9 cellular contexts compared by ENCODE assay signal in the genomic region with DNA sequence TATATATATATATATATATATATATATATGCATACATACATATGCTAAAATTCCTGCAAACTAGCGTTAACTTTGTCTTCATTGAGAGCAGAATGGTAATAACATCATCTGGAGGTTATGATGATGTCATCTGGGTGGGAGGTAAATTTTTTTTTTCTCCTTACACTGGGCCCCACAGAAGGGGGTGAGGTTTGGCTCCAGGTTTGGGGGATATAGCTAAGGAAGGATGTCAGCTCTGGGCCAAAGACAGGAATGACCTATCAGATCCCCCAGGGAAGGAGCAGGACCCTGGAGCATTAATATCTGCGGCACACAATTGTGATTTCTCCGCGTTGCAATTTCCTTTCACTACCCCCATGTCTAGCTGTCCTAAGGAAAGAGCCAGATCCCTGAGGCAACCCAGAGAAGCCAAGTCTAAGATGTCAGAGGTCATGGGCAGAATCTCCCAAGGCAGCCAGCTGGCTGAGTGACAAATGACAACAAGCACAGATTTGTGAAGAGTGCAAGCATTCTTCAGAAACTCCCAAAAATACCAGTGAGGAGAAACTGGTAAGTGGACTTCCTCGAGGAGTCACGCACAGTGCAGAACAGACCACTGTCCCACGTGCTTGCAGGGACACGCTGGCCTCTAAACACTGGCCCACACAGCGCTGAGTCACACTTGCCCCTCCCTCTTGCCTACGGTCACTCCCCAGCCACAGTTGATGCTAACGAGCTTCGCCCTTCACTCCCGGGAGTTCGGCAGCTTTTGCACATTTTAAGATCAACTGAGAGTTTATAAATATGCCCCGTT.
DNase-seq lines count a peak whose midpoint lies in the region; ATAC-seq and TF ChIP-seq lines count a peak whose summit lies in the region.
"Had no signal": no experiment of that assay in that cellular context is flagged by ENCODE, and none has a peak within 500 bp of the region (broad histone marks: within the 10 kb centered on the region; RNA-seq: fewer than 3 reads in every experiment).

No MANE protein-coding gene starts in this region.

- DNase-seq in HCEC 1CT (peak; percentile 92), SW 1271 (lab: John Stamatoyannopoulos, UW) (peak; percentile 17 to 74), fibroblast of mammary gland (ENCODE audit: low read depth) (peak; percentile 95), nephron progenitor cell (peak; percentile 31), DMS79 treated with DMSO at 0.1 percent for 48 hours (lab: John Stamatoyannopoulos, UW) (no peak), NCI-H1092 (lab: John Stamatoyannopoulos, UW) (no peak)

- peaks cover 23% of the 10 kb centered on the region for H3K4me1 Mint-ChIP-seq in nephron progenitor cell

- no peaks in the 10 kb centered on the region for H3K9me3 Mint-ChIP-seq in nephron progenitor cell

- no peak for ATAC-seq in activated CD4-positive, CD25-positive, alpha-beta regulatory T cell treated with anti-CD3 and anti-CD28 coated beads, Interleukin-2, amount 50 U/mL, for 24 hours
- no peak for ATAC-seq in HG03565 (IDR thresholded peaks at IDR 0.05; ENCODE audit: unreplicated experiment)

- H3K27ac Mint-ChIP-seq in nephron progenitor cell: no peak overlapping the region

- peaks cover 4% of the 10 kb centered on the region for H3K27me3 Mint-ChIP-seq in nephron progenitor cell (ENCODE audit: low read depth, poor library complexity)

- H3K36me3 Mint-ChIP-seq in nephron progenitor cell (ENCODE audit: low read depth): no peaks in the 10 kb centered on the region

- TF ChIP-seq CTCF in fibroblast of mammary gland (conservative IDR thresholded peaks at IDR 0.05; ENCODE audit: control insufficient read depth, insufficient read depth, low read depth, low read length) (no peak), nephron progenitor cell (IDR thresholded peaks at IDR 0.05) (no peak)

- peak overlapping the region; percentile 14 for H3K4me3 ChIP-seq in fibroblast of mammary gland (ENCODE audit: control insufficient read depth, low read depth, low read length)
- H3K4me3 ChIP-seq: SK-N-MC had no signal

- H3K4me3 Mint-ChIP-seq in nephron progenitor cell: no peak overlapping the region

Comparison
In these comparisons a context has a peak if more than half of its experiments do, and no peak if none do; other contexts are left out.
1. DNase-seq: peak in HCEC 1CT (single experiment), SW 1271 (2 of 2), fibroblast of mammary gland (single experiment) and nephron progenitor cell (single experiment); none in DMS79 treated with DMSO at 0.1 percent for 48 hours (single experiment) and NCI-H1092 (single experiment).